17 cellular contexts compared by ENCODE assay signal in the genomic region with DNA sequence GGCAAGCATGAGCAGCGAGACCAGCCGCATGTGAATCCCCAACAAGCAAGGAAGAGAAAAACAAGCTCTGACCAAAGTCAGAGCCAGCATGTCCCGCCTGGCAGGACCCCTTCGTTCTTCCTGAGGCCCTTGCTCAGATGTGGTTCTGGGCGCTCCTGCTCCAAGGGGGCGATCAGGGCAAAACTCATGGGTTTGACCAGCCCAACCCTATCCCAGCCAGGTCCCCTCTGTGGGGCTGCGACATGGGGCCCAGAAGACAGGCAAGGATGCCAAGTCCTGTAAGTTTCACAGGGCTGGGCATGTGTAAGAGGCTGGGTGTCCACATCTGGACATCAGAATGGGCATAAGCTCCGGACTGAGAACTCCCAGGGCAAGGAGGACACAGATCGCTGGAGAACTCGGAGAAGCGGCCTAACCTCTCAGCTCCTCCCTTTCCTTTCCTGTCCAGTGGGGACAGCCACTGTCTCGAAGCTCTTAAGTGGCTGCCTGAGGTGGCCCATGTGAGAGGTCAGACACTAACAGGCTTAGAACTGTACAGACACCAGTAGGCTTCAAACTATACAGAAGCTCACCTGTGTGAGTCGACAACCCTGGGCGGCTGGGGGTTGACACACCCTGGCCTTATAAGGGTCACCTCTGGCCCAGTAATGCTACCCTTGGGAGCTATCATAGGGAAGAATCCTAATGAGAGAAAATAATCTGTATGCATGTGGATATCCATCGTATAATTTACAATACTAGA. TPM values are rescaled to one million over a fixed set of nuclear protein-coding genes. Genes with fewer than 3 reads are reported as not detected.
DNase-seq lines count a peak whose midpoint lies in the region; ATAC-seq and TF ChIP-seq lines count a peak whose summit lies in the region.
"Had no signal": no experiment of that assay in that cellular context is flagged by ENCODE, and none has a peak within 500 bp of the region (broad histone marks: within the 10 kb centered on the region; RNA-seq: fewer than 3 reads in every experiment).

No MANE protein-coding gene starts in this region.

- H3K4me1 Mint-ChIP-seq in stimulated activated naive CD8-positive, alpha-beta T cell treated with anti-CD3 and anti-CD28 coated beads, Interleukin-15, amount 100 ng/mL, for 72 hours = peaks cover 33% of the 10 kb centered on the region
- H3K4me1 Mint-ChIP-seq in CD14-positive monocyte = peaks cover 22% of the 10 kb centered on the region

- no peak for DNase-seq in stimulated activated naive CD8-positive, alpha-beta T cell treated with anti-CD3 and anti-CD28 coated beads, Interleukin-15, Interleukin-2, amounts not matched to agents 100 U/mL and 50 U/mL, for 24 hours
- no peak for DNase-seq in stimulated activated naive CD8-positive, alpha-beta T cell treated with anti-CD3 and anti-CD28 coated beads, Interleukin-15, amount 100 ng/mL, for 72 hours
- DNase-seq in NCI-H1436 (lab: John Stamatoyannopoulos, UW) = no peak
- DNase-seq in GM13977 (ENCODE audit: low spot score) = no peak
- DNase-seq in activated CD4-positive, alpha-beta T cell treated with anti-CD3 and anti-CD28 coated beads, Interleukin-2, amount 50 U/mL, for 4 hours = no peak
- DNase-seq in CD14-positive monocyte (ENCODE audit: low spot score) = no peak
- DNase-seq: activated CD4-positive, alpha-beta T cell treated with anti-CD3 and anti-CD28 coated beads, Interleukin-2, amount 50 U/mL, for 48 hours; dermis blood vessel endothelial cell; H7; kidney; NCI-H69; stimulated activated CD4-positive, alpha-beta T cell treated with anti-CD3 and anti-CD28 coated beads, Interleukin-15, amount 100 ng/mL, for 24 hours had no signal

- in situ Hi-C loops in GM13977 (cut with MboI; ENCODE audit: low pct_unique_long_range_greater_than_20kb, low sequenced_read_pairs, unreplicated experiment) = no loop called here

- intact Hi-C loops in CD14-positive monocyte (cut with micrococcal nuclease) = no loop called here

- no peaks in the 10 kb centered on the region for H3K27me3 ChIP-seq in layer of hippocampus (ENCODE audit: control insufficient read depth, insufficient read depth, low read length)
- H3K27me3 ChIP-seq: heart right ventricle had no signal

- H3K9me3 Mint-ChIP-seq in stimulated activated naive CD8-positive, alpha-beta T cell treated with anti-CD3 and anti-CD28 coated beads, Interleukin-15, amount 100 ng/mL, for 72 hours = no peaks in the 10 kb centered on the region
- H3K9me3 Mint-ChIP-seq in CD14-positive monocyte = peaks cover 0 to 2% (median 0%) of the 10 kb centered on the region in 7 donors

- H3K4me3 Mint-ChIP-seq in stimulated activated naive CD8-positive, alpha-beta T cell treated with anti-CD3 and anti-CD28 coated beads, Interleukin-15, amount 100 ng/mL, for 72 hours = no peak overlapping the region
- H3K4me3 Mint-ChIP-seq in CD14-positive monocyte = no peak overlapping the region

- peak overlapping the region in 1 of 2 donors; percentile 54 for H3K27ac Mint-ChIP-seq in stimulated activated naive CD8-positive, alpha-beta T cell treated with anti-CD3 and anti-CD28 coated beads, Interleukin-15, amount 100 ng/mL, for 72 hours
- no peak overlapping the region for H3K27ac Mint-ChIP-seq in CD14-positive monocyte

- H3K27me3 Mint-ChIP-seq in stimulated activated naive CD8-positive, alpha-beta T cell treated with anti-CD3 and anti-CD28 coated beads, Interleukin-15, amount 100 ng/mL, for 72 hours = no peaks in the 10 kb centered on the region
- H3K27me3 Mint-ChIP-seq in CD14-positive monocyte (ENCODE audit: low read depth in 3 of 3) = peaks cover 0 to 3% (median 0%) of the 10 kb centered on the region in 3 donors

- H3K36me3 Mint-ChIP-seq in CD14-positive monocyte = peaks cover 43 to 44% of the 10 kb centered on the region in 2 donors

- no peak for TF ChIP-seq CTCF in GM13977 (IDR thresholded peaks at IDR 0.05; ENCODE audit: extremely low read depth, insufficient read depth, missing control alignments)
- TF ChIP-seq CTCF in CD14-positive monocyte (IDR thresholded peaks at IDR 0.05) = no peak

- H3K27ac ChIP-seq in layer of hippocampus (ENCODE audit: low read depth, low read length) (peak overlapping the region; percentile 62), skin epidermis (peak overlapping the region in 11 of 21 experiments; percentile 28 to 87 (median 58))

- H3K4me3 ChIP-seq in skin epidermis = no peak overlapping the region
- H3K4me3 ChIP-seq: heart right ventricle, prostate gland had no signal

- ATAC-seq in stimulated activated naive CD8-positive, alpha-beta T cell treated with anti-CD3 and anti-CD28 coated beads, Interleukin-15, Interleukin-2, amounts not matched to agents 100 U/mL and 50 U/mL, for 24 hours = peak; percentile 10
- ATAC-seq in stimulated activated naive CD8-positive, alpha-beta T cell treated with anti-CD3 and anti-CD28 coated beads, Interleukin-15, amount 100 ng/mL, for 72 hours = no peak
- ATAC-seq: Panc1 had no signal

RNA-seq across cellular contexts. Expression of a gene that starts 48.9 kb away (rescaled TPM):
- 10 to 100 TPM; 11.8 to 13.5 TPM for polyA plus RNA-seq in CD14-positive monocyte
